ENCODE assay signal across 18 cellular contexts in the genomic region with DNA sequence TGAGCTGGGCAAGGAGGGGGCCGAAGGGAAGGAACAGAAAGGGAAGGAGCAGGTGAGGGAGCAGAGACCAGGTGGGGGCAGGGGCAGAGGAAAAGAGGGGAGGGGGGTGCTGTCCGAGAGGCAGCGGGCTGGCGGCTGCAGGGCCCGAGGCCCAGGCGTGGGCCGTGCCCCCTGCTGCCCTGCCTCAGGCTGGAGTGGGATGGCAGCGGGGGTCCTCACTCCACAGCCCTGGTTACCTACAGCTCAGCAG. TPM values are rescaled to one million over a fixed set of nuclear protein-coding genes. Genes with fewer than 3 reads are reported as not detected.
A peak's percentile ranks its signal among the peaks of the same experiment; 100 is the strongest.
DNase-seq lines count a peak whose midpoint lies in the region; ATAC-seq and TF ChIP-seq lines count a peak whose summit lies in the region.
"Had no signal": no experiment of that assay in that cellular context is flagged by ENCODE, and none has a peak within 500 bp of the region (broad histone marks: within the 10 kb centered on the region; RNA-seq: fewer than 3 reads in every experiment).

No MANE protein-coding gene starts in this region.

- H3K36me3 ChIP-seq in ES-I3 (ENCODE audit: insufficient read depth, low read length) (no peaks in the 10 kb centered on the region), hepatocyte (replicated peaks; ENCODE audit: insufficient read depth, low read depth) (no peaks in the 10 kb centered on the region)
- H3K36me3 ChIP-seq: ascending aorta; BLaER1 treated with 17β-estradiol and CSF1 and Interleukin-3, amounts not matched to agents 10 nM and 100 nM; uterus had no signal

- peak overlapping the region; percentile 84 for H3K4me3 Mint-ChIP-seq in progenitor cell of endocrine pancreas (ENCODE audit: low read depth)

- peaks cover 13% of the 10 kb centered on the region for H3K36me3 Mint-ChIP-seq in progenitor cell of endocrine pancreas (ENCODE audit: insufficient read depth)

- H3K4me3 ChIP-seq in WI38 (ENCODE audit: low read depth, low read length) (peak overlapping the region; percentile 58), hepatocyte (peak overlapping the region; percentile 85)
- H3K4me3 ChIP-seq: BLaER1 treated with 17β-estradiol and CSF1 and Interleukin-3, amounts not matched to agents 10 nM and 100 nM; GM12878 had no signal

- H3K79me2 ChIP-seq in hepatocyte = peaks cover 84% of the 10 kb centered on the region

- peaks cover 19% of the 10 kb centered on the region for H3K27me3 ChIP-seq in hepatocyte

- no peak for TF ChIP-seq CTCF in WI38 (IDR thresholded peaks at IDR 0.05; ENCODE audit: low read depth, low read length)
- no peak for TF ChIP-seq CTCF in hepatocyte (IDR thresholded peaks at IDR 0.05; ENCODE audit: poor library complexity)
- TF ChIP-seq CTCF in progenitor cell of endocrine pancreas (IDR thresholded peaks at IDR 0.05; ENCODE audit: unreplicated experiment) = no peak

- H3K27ac ChIP-seq in hepatocyte = peak overlapping the region; percentile 98
- H3K27ac ChIP-seq: ascending aorta; BLaER1 treated with 17β-estradiol and CSF1 and Interleukin-3, amounts not matched to agents 10 nM and 100 nM had no signal

- H3K27me3 Mint-ChIP-seq in progenitor cell of endocrine pancreas = peaks cover 33% of the 10 kb centered on the region

- H2AFZ ChIP-seq in hepatocyte = no peak overlapping the region

- peak overlapping the region; percentile 81 for H3K4me2 ChIP-seq in hepatocyte
- H3K4me2 ChIP-seq: BLaER1 treated with 17β-estradiol and CSF1 and Interleukin-3, amounts not matched to agents 10 nM and 100 nM had no signal

- no peak for DNase-seq in hepatocyte (ENCODE audit: low spot score)
- DNase-seq in progenitor cell of endocrine pancreas (ENCODE audit: low spot score, unreplicated experiment) = no peak
- DNase-seq in KBM-7 = no peak
- no peak for DNase-seq in inferior parietal cortex (ENCODE audit: extremely low spot score)
- DNase-seq: activated CD4-positive, alpha-beta T cell treated with anti-CD3 and anti-CD28 coated beads, Interleukin-2, amount 50 U/mL, for 1 hour; NCI-H187; RPMI8226; stimulated activated CD4-positive, alpha-beta T cell treated with anti-CD3 and anti-CD28 coated beads, Interleukin-2, amount 100 ng/mL, for 24 hours; T-helper 2 cell had no signal

- peak overlapping the region; percentile 78; the same call in 1 of the 2 replicates for H3K9ac ChIP-seq in ES-I3 (ENCODE audit: low read depth, low read length)
- H3K9ac ChIP-seq: BLaER1 treated with 17β-estradiol and CSF1 and Interleukin-3, amounts not matched to agents 10 nM and 100 nM had no signal

- WGBS in hepatocyte (ENCODE audit: low lambda C conversion rate, missing lambda C conversion rate) = 33% methylated on average over 2 of the region's 8 CpGs

- peaks cover 68% of the 10 kb centered on the region for H4K20me1 ChIP-seq in hepatocyte (ENCODE audit: insufficient read depth, poor library complexity, severe bottlenecking)

- H3K4me1 ChIP-seq in ES-I3 (ENCODE audit: insufficient read depth, low read length) (no peaks in the 10 kb centered on the region), hepatocyte (ENCODE audit: insufficient read depth) (no peaks in the 10 kb centered on the region)

- no peak for ATAC-seq in HG03175 (IDR thresholded peaks at IDR 0.05; ENCODE audit: unreplicated experiment)
- ATAC-seq in GM18907 (IDR thresholded peaks at IDR 0.05; ENCODE audit: unreplicated experiment) = no peak
- ATAC-seq: GM12878 had no signal

- no peaks in the 10 kb centered on the region for H3K9me3 Mint-ChIP-seq in progenitor cell of endocrine pancreas (ENCODE audit: low read depth)

- in situ Hi-C loops in KBM-7 (cut with MboI; ENCODE audit: low pct_unique_long_range_greater_than_20kb, low sequenced_read_pairs) = no loop called here

- H3K4me1 Mint-ChIP-seq in progenitor cell of endocrine pancreas (ENCODE audit: low read depth) = peaks cover 9% of the 10 kb centered on the region

- H3K9me3 ChIP-seq in ES-I3 (ENCODE audit: control insufficient read depth, insufficient read depth, low read length) (no peaks in the 10 kb centered on the region), hepatocyte (ENCODE audit: low read depth) (no peaks in the 10 kb centered on the region)
- H3K9me3 ChIP-seq: ascending aorta, uterus had no signal

- peak overlapping the region; percentile 94 for H3K27ac Mint-ChIP-seq in progenitor cell of endocrine pancreas

- no peaks in the 10 kb centered on the region for H3K9me2 ChIP-seq in hepatocyte (replicated peaks; ENCODE audit: insufficient read depth)

RNA-seq across cellular contexts. Expression of gene IGF2, which starts 2.3 kb away (rescaled TPM):
- total RNA-seq in hepatocyte (1,323 and 1,507 TPM in 2 replicates), progenitor cell of endocrine pancreas (4,678 and 5,100 TPM in 2 replicates)
- 2,911 and 3,175 TPM in 2 replicates for polyA plus RNA-seq in hepatocyte
- polyA plus RNA-seq: GM12878 had no signal

RNA-seq across cellular contexts. Expression of gene INS, which starts 24.1 kb away (rescaled TPM):
- total RNA-seq in hepatocyte = not detected in 2 replicates
- polyA plus RNA-seq in hepatocyte = not detected in 2 replicates
- 68.7 and 75.2 TPM in 2 replicates for total RNA-seq in progenitor cell of endocrine pancreas
- total RNA-seq: ascending aorta, GM12878, uterus had no signal
- polyA plus RNA-seq: GM12878 had no signal

RNA-seq across cellular contexts. Expression of gene TH, which starts 34.7 kb away (rescaled TPM):
- total RNA-seq in hepatocyte = 0.92 and 2.6 TPM in 2 replicates
- polyA plus RNA-seq in hepatocyte = 5.6 and 15.3 TPM in 2 replicates
- 0.53 and 1.1 TPM in 2 replicates for total RNA-seq in progenitor cell of endocrine pancreas
- total RNA-seq: ascending aorta, GM12878, liver had no signal
- polyA plus RNA-seq: GM12878 had no signal

Comparison
In these comparisons a context has a peak if more than half of its experiments do, and no peak if none do; other contexts are left out.
1. RNA of gene INS, which starts 24.1 kb away (total RNA-seq): 68.7 to 75.2 TPM in progenitor cell of endocrine pancreas; not detected in hepatocyte; every median in the first group is over 10 times any median in the second.